ENCODE assay signal across 24 cellular contexts in genomic region chr17:967122-967521, GRCh38.
"Had no signal": no experiment of that assay in that cellular context is flagged by ENCODE, and none has a peak within 500 bp of the region (broad histone marks: within the 10 kb centered on the region; RNA-seq: fewer than 3 reads in every experiment).

No MANE protein-coding gene starts in this region.

- H3K9ac ChIP-seq: neural progenitor cell had no signal

- H3K4me3 ChIP-seq: adrenal gland, esophagus squamous epithelium, neural progenitor cell, ovary, psoas muscle, spleen, thoracic aorta had no signal

- H3K4me2 ChIP-seq: neural progenitor cell had no signal

- FAIRE-seq: astrocyte, bronchial epithelial cell, keratinocyte had no signal

- H3K4me1 ChIP-seq: spleen had no signal

- H3K4me1 Mint-ChIP-seq: naive B cell; stimulated activated memory B cell treated with anti-CD40 and anti-IgM and Interleukin-4, amounts not matched to agents 10 μg/mL and 1 μg/mL and 100 μg/mL, for 72 hours had no signal

- H3K36me3 Mint-ChIP-seq: activated naive CD4-positive, alpha-beta T cell treated with anti-CD3 and anti-CD28 coated beads, Interleukin-2, amount 50 U/mL, for 72 hours; naive B cell; stimulated activated memory B cell treated with anti-CD40 and anti-IgM and Interleukin-4, amounts not matched to agents 10 μg/mL and 1 μg/mL and 100 μg/mL, for 72 hours; T-cell had no signal

- H3K27me3 ChIP-seq: adrenal gland, esophagus squamous epithelium, neural progenitor cell, ovary had no signal

- H3K27ac ChIP-seq: adrenal gland, esophagus squamous epithelium, neural progenitor cell, ovary, psoas muscle, spleen, thoracic aorta had no signal

- ATAC-seq: activated naive CD4-positive, alpha-beta T cell treated with anti-CD3 and anti-CD28 coated beads, Interleukin-2, amount 50 U/mL, for 72 hours; activated T-cell treated with anti-CD3 and anti-CD28 coated beads, Interleukin-2, amount 50 U/mL, for 72 hours; stimulated activated memory B cell treated with anti-CD40 and anti-IgM and Interleukin-4, amounts not matched to agents 10 μg/mL and 1 μg/mL and 100 μg/mL, for 72 hours; T-cell had no signal

- H3K9me3 Mint-ChIP-seq: activated CD4-positive, alpha-beta T cell treated with anti-CD3 and anti-CD28 coated beads, Interleukin-2, amount 10 ng/mL, durations not matched to agents 24 days and 14 days; activated naive CD4-positive, alpha-beta T cell treated with anti-CD3 and anti-CD28 coated beads, Interleukin-2, amount 50 U/mL, for 72 hours; activated T-cell treated with anti-CD3 and anti-CD28 coated beads, Interleukin-2, amount 50 U/mL, for 72 hours; dendritic cell treated with granulocyte-macrophage colony-stimulating factor and Interleukin-4, amounts not matched to agents 40 ng/mL and 50 ng/mL, for 4 days; naive B cell; neural progenitor cell; stimulated activated memory B cell treated with anti-CD40 and anti-IgM and Interleukin-4, amounts not matched to agents 10 μg/mL and 1 μg/mL and 100 μg/mL, for 72 hours; T-cell had no signal

- H3K27ac Mint-ChIP-seq: activated CD4-positive, alpha-beta T cell treated with anti-CD3 and anti-CD28 coated beads, Interleukin-2, amount 10 ng/mL, durations not matched to agents 24 days and 14 days; activated T-cell treated with anti-CD3 and anti-CD28 coated beads, Interleukin-2, amount 50 U/mL, for 72 hours; dendritic cell treated with granulocyte-macrophage colony-stimulating factor and Interleukin-4, amounts not matched to agents 40 ng/mL and 50 ng/mL, for 4 days; neural progenitor cell; stimulated activated memory B cell treated with anti-CD40 and anti-IgM and Interleukin-4, amounts not matched to agents 10 μg/mL and 1 μg/mL and 100 μg/mL, for 72 hours; T-cell had no signal

- DNase-seq: activated CD4-positive, alpha-beta T cell treated with anti-CD3 and anti-CD28 coated beads, Interleukin-2, amount 10 ng/mL, durations not matched to agents 24 days and 14 days; activated CD4-positive, CD25-positive, alpha-beta regulatory T cell; activated CD8-positive, alpha-beta memory T cell treated with anti-CD3 and anti-CD28 coated beads, Interleukin-2, amount 50 U/mL, for 48 hours; activated gamma-delta T cell; activated T-cell treated with anti-CD3 and anti-CD28 coated beads, Interleukin-2, amount 50 U/mL, for 72 hours; adrenal gland; effector CD8-positive, alpha-beta T cell; esophagus squamous epithelium; hippocampal formation; naive B cell; ovary; psoas muscle; spleen; stimulated activated CD4-positive, alpha-beta T cell treated with anti-CD3 and anti-CD28 coated beads, Interleukin-4, amount 100 ng/mL, for 4 hours; T-cell; T-helper 9 cell had no signal

- H3K4me3 Mint-ChIP-seq: activated CD4-positive, alpha-beta T cell treated with anti-CD3 and anti-CD28 coated beads, Interleukin-2, amount 10 ng/mL, durations not matched to agents 24 days and 14 days; activated T-cell treated with anti-CD3 and anti-CD28 coated beads, Interleukin-2, amount 50 U/mL, for 72 hours; dendritic cell treated with granulocyte-macrophage colony-stimulating factor and Interleukin-4, amounts not matched to agents 40 ng/mL and 50 ng/mL, for 4 days; naive B cell; stimulated activated memory B cell treated with anti-CD40 and anti-IgM and Interleukin-4, amounts not matched to agents 10 μg/mL and 1 μg/mL and 100 μg/mL, for 72 hours; T-cell had no signal

- H3K36me3 ChIP-seq: adrenal gland, esophagus squamous epithelium, neural progenitor cell, ovary, spleen, thoracic aorta had no signal
